ENCODE assay signal across 20 cellular contexts in genomic region chr17:31111183-31111582, GRCh38. TPM values are rescaled to one million over a fixed set of nuclear protein-coding genes. Genes with fewer than 3 reads are reported as not detected.
DNase-seq lines count a peak whose midpoint lies in the region; ATAC-seq and TF ChIP-seq lines count a peak whose summit lies in the region.
"Had no signal": no experiment of that assay in that cellular context is flagged by ENCODE, and none has a peak within 500 bp of the region (broad histone marks: within the 10 kb centered on the region; RNA-seq: fewer than 3 reads in every experiment).

No MANE protein-coding gene starts in this region.

- H3K79me2 ChIP-seq in H9 (ENCODE audit: insufficient read depth, low read length) (peaks cover 4% of the 10 kb centered on the region; the same call in 1 of the 2 replicates), Loucy (ENCODE audit: insufficient read depth, low read length) (peaks cover 60% of the 10 kb centered on the region)

- no peak overlapping the region for H2AFZ ChIP-seq in H9 (ENCODE audit: low read length)
- H2AFZ ChIP-seq in Loucy (ENCODE audit: low read length): no peak overlapping the region

- no peak overlapping the region for H3T11ph ChIP-seq in H9 (ENCODE audit: low read length)

- H3K27ac ChIP-seq in H9 (ENCODE audit: insufficient read length, low read depth, low read length): no peak overlapping the region
- H3K27ac ChIP-seq: HL-60 had no signal

- H3K27me3 ChIP-seq in H9 (ENCODE audit: insufficient read depth, low read length): no peaks in the 10 kb centered on the region
- H3K27me3 ChIP-seq in Loucy (ENCODE audit: insufficient read depth, low read length, poor library complexity, severe bottlenecking): no peaks in the 10 kb centered on the region

- no peaks in the 10 kb centered on the region for H3K9me2 ChIP-seq in Loucy (replicated peaks; ENCODE audit: low read depth, low read length)

- H4K8ac ChIP-seq in H9 (replicated peaks; ENCODE audit: insufficient read length, low read depth, low read length): no peak overlapping the region

- TF ChIP-seq CTCF in H9 (conservative IDR thresholded peaks at IDR 0.05) (no peak), Loucy (conservative IDR thresholded peaks at IDR 0.05; ENCODE audit: low read length) (no peak), brain (conservative IDR thresholded peaks at IDR 0.05) (no peak), progenitor cell of endocrine pancreas (IDR thresholded peaks at IDR 0.05; ENCODE audit: unreplicated experiment) (no peak)
- TF ChIP-seq CTCF in activated CD8-positive, alpha-beta T cell treated with anti-CD3 and anti-CD28 coated beads for 36 hours (IDR thresholded peaks at IDR 0.05): no peak

- H3K36me3 ChIP-seq in Loucy (ENCODE audit: insufficient read depth, low read length): no peaks in the 10 kb centered on the region

- H3K9me3 ChIP-seq in H9 (ENCODE audit: control insufficient read depth, low read depth, low read length): no peaks in the 10 kb centered on the region
- H3K9me3 ChIP-seq in Loucy (ENCODE audit: insufficient read depth, low read depth, low read length): no peaks in the 10 kb centered on the region

- H3K23ac ChIP-seq in H9 (ENCODE audit: insufficient read length, low read depth, low read length): no peak overlapping the region

- no peak overlapping the region for H4K5ac ChIP-seq in H9 (ENCODE audit: insufficient read length, low read depth, low read length)

- ATAC-seq in activated CD8-positive, alpha-beta T cell treated with anti-CD3 and anti-CD28 coated beads for 36 hours: no peak
- ATAC-seq: SK-N-SH treated with all-trans-retinoic acid at 6 μM for 48 hours, T-cell had no signal

- H3K9ac ChIP-seq in H9 (ENCODE audit: extremely low read depth, insufficient read length, low read length): no peak overlapping the region
- peak overlapping the region; percentile 15 for H3K9ac ChIP-seq in Loucy (ENCODE audit: low read depth, low read length, poor library complexity, severe bottlenecking)

- no peak overlapping the region for H2BK20ac ChIP-seq in H9 (ENCODE audit: low read depth, low read length, poor library complexity, severe bottlenecking)

- no peak overlapping the region for H3K4me3 Mint-ChIP-seq in H9
- H3K4me3 Mint-ChIP-seq in brain: no peak overlapping the region
- no peak overlapping the region for H3K4me3 Mint-ChIP-seq in progenitor cell of endocrine pancreas (ENCODE audit: low read depth)
- H3K4me3 Mint-ChIP-seq in activated CD8-positive, alpha-beta T cell treated with anti-CD3 and anti-CD28 coated beads for 36 hours: no peak overlapping the region
- H3K4me3 Mint-ChIP-seq: T-cell had no signal

- H3K4ac ChIP-seq in H9 (ENCODE audit: low read depth, low read length): no peak overlapping the region

- no peak overlapping the region for H3K14ac ChIP-seq in H9 (ENCODE audit: insufficient read depth, low read length)

- POLR2A ChIA-PET in activated CD8-positive, alpha-beta T cell treated with anti-CD3 and anti-CD28 coated beads for 36 hours (lab: Charles Lee): no interaction called here

- no peak overlapping the region for H2BK5ac ChIP-seq in H9 (ENCODE audit: insufficient read length, low read length)

- H2BK12ac ChIP-seq in H9 (ENCODE audit: insufficient read length, low read depth, low read length): no peak overlapping the region

- H3K9me3 Mint-ChIP-seq in H9 (no peaks in the 10 kb centered on the region), brain (no peaks in the 10 kb centered on the region), progenitor cell of endocrine pancreas (ENCODE audit: low read depth) (no peaks in the 10 kb centered on the region)
- no peaks in the 10 kb centered on the region for H3K9me3 Mint-ChIP-seq in activated CD8-positive, alpha-beta T cell treated with anti-CD3 and anti-CD28 coated beads for 36 hours
- H3K9me3 Mint-ChIP-seq: T-cell had no signal

- H3K27ac Mint-ChIP-seq in H9 (peak overlapping the region in 2 of 3 experiments; percentile 29 to 64; a peak in 3 of 7 replicates), brain (peak overlapping the region in 3 of 5 experiments; percentile 3 to 37 (median 4)), progenitor cell of endocrine pancreas (peak overlapping the region; percentile 30)
- no peak overlapping the region for H3K27ac Mint-ChIP-seq in activated CD8-positive, alpha-beta T cell treated with anti-CD3 and anti-CD28 coated beads for 36 hours
- H3K27ac Mint-ChIP-seq: T-cell had no signal

- H3K27me3 Mint-ChIP-seq in H9 (ENCODE audit: low read depth) (no peaks in the 10 kb centered on the region), brain (no peaks in the 10 kb centered on the region), progenitor cell of endocrine pancreas (no peaks in the 10 kb centered on the region)
- no peaks in the 10 kb centered on the region for H3K27me3 Mint-ChIP-seq in activated CD8-positive, alpha-beta T cell treated with anti-CD3 and anti-CD28 coated beads for 36 hours
- H3K27me3 Mint-ChIP-seq: T-cell had no signal

- H3K4me1 ChIP-seq in H9 (ENCODE audit: insufficient read depth, low read length) (peaks cover 2% of the 10 kb centered on the region; the same call in 1 of the 2 replicates), Loucy (ENCODE audit: insufficient read depth, low read length, poor library complexity, severe bottlenecking) (peaks cover 24% of the 10 kb centered on the region)

- CTCF ChIA-PET in activated CD8-positive, alpha-beta T cell treated with anti-CD3 and anti-CD28 coated beads for 36 hours (lab: Charles Lee): no interaction called here

- WGBS in H9 (ENCODE audit: extremely low coverage, insufficient read length, low lambda C conversion rate): no CpG with 5 or more reads among the region's 2 CpGs

- H3K4me1 Mint-ChIP-seq in H9: peaks cover 24 to 29% of the 10 kb centered on the region in 2 experiments
- H3K4me1 Mint-ChIP-seq in brain: peaks cover 39% of the 10 kb centered on the region
- H3K4me1 Mint-ChIP-seq in progenitor cell of endocrine pancreas (ENCODE audit: low read depth): peaks cover 20% of the 10 kb centered on the region
- peaks cover 19% of the 10 kb centered on the region for H3K4me1 Mint-ChIP-seq in activated CD8-positive, alpha-beta T cell treated with anti-CD3 and anti-CD28 coated beads for 36 hours (ENCODE audit: low read depth)

- DNase-seq in H9: no peak
- no peak for DNase-seq in progenitor cell of endocrine pancreas (ENCODE audit: low spot score, unreplicated experiment)
- DNase-seq in AG08395 (ENCODE audit: low spot score): no peak
- no peak for DNase-seq in activated CD8-positive, alpha-beta T cell treated with anti-CD3 and anti-CD28 coated beads for 36 hours
- DNase-seq in stimulated activated naive CD4-positive, alpha-beta T cell treated with Interleukin-2 at 50 U/mL for 16 hours (lab: John Stamatoyannopoulos, UW): no peak
- DNase-seq: H7, IMR-90, MM.1S, NCI-H1092, NCI-H1694, NCI-H2081 treated with DMSO at 0.1 percent for 48 hours, NCI-H2227 treated with DMSO at 0.1 percent for 48 hours, NCI-H510A treated with DMSO at 0.1 percent for 48 hours, NCI-H82, SHP77 treated with DMSO at 0.1 percent for 48 hours, T-cell had no signal

- H3K36me3 Mint-ChIP-seq in H9 (ENCODE audit: insufficient read depth in 1 of 3, low read depth in 3 of 3): 0 out of 7 replicates have a peak, but pooled peaks cover 0 to 4% (median 0%) of the 10 kb centered on the region in 3 experiments
- peaks cover 63% of the 10 kb centered on the region for H3K36me3 Mint-ChIP-seq in brain
- peaks cover 5% of the 10 kb centered on the region for H3K36me3 Mint-ChIP-seq in progenitor cell of endocrine pancreas (ENCODE audit: insufficient read depth)
- peaks cover 1% of the 10 kb centered on the region for H3K36me3 Mint-ChIP-seq in activated CD8-positive, alpha-beta T cell treated with anti-CD3 and anti-CD28 coated beads for 36 hours (ENCODE audit: low read depth)

- no peak overlapping the region for H4K91ac ChIP-seq in H9 (ENCODE audit: insufficient read length, low read depth, low read length)

- no peaks in the 10 kb centered on the region for H3K23me2 ChIP-seq in H9 (ENCODE audit: insufficient read length, low read depth, low read length, poor library complexity, severe bottlenecking)

- no peak overlapping the region for H2BK15ac ChIP-seq in H9 (ENCODE audit: low read depth, low read length)

- no peak overlapping the region for H2AK5ac ChIP-seq in H9 (ENCODE audit: insufficient read length, low read length)

- H3K4me3 ChIP-seq in Loucy (ENCODE audit: low read length, poor library complexity, severe bottlenecking): no peak overlapping the region

- intact Hi-C loops in activated CD8-positive, alpha-beta T cell treated with anti-CD3 and anti-CD28 coated beads for 36 hours (cut with micrococcal nuclease): no loop called here

- H2BK120ac ChIP-seq in H9 (ENCODE audit: low read depth, low read length, poor library complexity, severe bottlenecking): no peak overlapping the region

- H3K18ac ChIP-seq in H9 (ENCODE audit: insufficient read length, low read depth, low read length): no peak overlapping the region

- no peaks in the 10 kb centered on the region for H3F3A ChIP-seq in Loucy (ENCODE audit: low read depth)

- H3K4me2 ChIP-seq in H9 (ENCODE audit: insufficient read depth, insufficient read length, low read length) (no peak overlapping the region), Loucy (ENCODE audit: low read depth, low read length, poor library complexity, severe bottlenecking) (no peak overlapping the region)

- H3K79me1 ChIP-seq in H9 (ENCODE audit: insufficient read depth, low read depth, low read length, poor library complexity, severe bottlenecking): peaks cover 3% of the 10 kb centered on the region

- no peaks in the 10 kb centered on the region for H4K20me1 ChIP-seq in H9 (ENCODE audit: control insufficient read depth, insufficient read depth, insufficient read length)
- H4K20me1 ChIP-seq in Loucy (ENCODE audit: insufficient read depth, low read length, poor library complexity, severe bottlenecking): peaks cover 20% of the 10 kb centered on the region

- no peak overlapping the region for H3K56ac ChIP-seq in H9 (ENCODE audit: insufficient read length, low read depth, low read length)

RNA-seq across cellular contexts. Expression of gene NF1, which starts 16.4 kb away (rescaled TPM):
- total RNA-seq in H9 (2021) (37.9 and 38.1 TPM in 2 replicates), progenitor cell of endocrine pancreas (82.5 and 90.7 TPM in 2 replicates)
- 16.0 TPM for polyA plus RNA-seq in brain (ENCODE audit: insufficient read depth, low read depth, low replicate concordance)
- total RNA-seq in activated CD8-positive, alpha-beta T cell treated with anti-CD3 and anti-CD28 coated beads for 36 hours: 10 to 100 TPM; 19.4 to 20.1 TPM
